ENCODE assay signal across 17 cellular contexts in genomic region chr17:10196936-10197335, GRCh38. TPM values are rescaled to one million over a fixed set of nuclear protein-coding genes. Genes with fewer than 3 reads are reported as not detected.
DNase-seq lines count a peak whose midpoint lies in the region; FAIRE-seq and TF ChIP-seq lines count a peak whose summit lies in the region.
"Had no signal": no experiment of that assay in that cellular context is flagged by ENCODE, and none has a peak within 500 bp of the region (broad histone marks: within the 10 kb centered on the region; RNA-seq: fewer than 3 reads in every experiment).

No MANE protein-coding gene starts in this region.

- no peak overlapping the region for H3K27ac Mint-ChIP-seq in MCF 10A (ENCODE audit: low read depth, unreplicated experiment)
- peak overlapping the region in 1 of 3 experiments; percentile 43 for H3K27ac Mint-ChIP-seq in nephron
- H3K27ac Mint-ChIP-seq: activated T-helper 1 cell treated with anti-CD3 and anti-CD28 coated beads, Interleukin-12 subunit alpha, Interleukin-12 subunit beta, Interleukin-2, Interleukin-4 antibody, amounts not matched to agents 30 ng/mL and 10 ng/mL and 1 ng/mL, durations not matched to agents 14 hours and 24 hours and 36 hours had no signal

- H2BK20ac ChIP-seq in H1 (ENCODE audit: low read length) = no peak overlapping the region

- TF ChIP-seq EP300 in H1 (IDR thresholded peaks at IDR 0.05; ENCODE audit: borderline replicate concordance in 1 of 2, low read depth in 2 of 2, low read length in 2 of 2) (no peak), transverse colon (IDR thresholded peaks at IDR 0.05; ENCODE audit: low read depth) (no peak)

- peaks cover 9% of the 10 kb centered on the region; the same call in 1 of the 2 replicates for H3K23me2 ChIP-seq in H1 (ENCODE audit: low read depth, low read length)

- H3K9ac ChIP-seq in H1 (replicated peaks in 1 of 4; ENCODE audit: extremely low read depth in 1 of 4, low read depth in 3 of 4, low read length in 3 of 4) = no peak overlapping the region

- no peak overlapping the region for H3K56ac ChIP-seq in H1 (replicated peaks; ENCODE audit: insufficient read length, low read depth, low read length)

- no peak overlapping the region for H2BK12ac ChIP-seq in H1 (ENCODE audit: low read depth, low read length)

- H4K5ac ChIP-seq in H1 (ENCODE audit: insufficient read length, low read depth, low read length) = no peak overlapping the region

- no peaks in the 10 kb centered on the region for H3K27me3 ChIP-seq in breast epithelium
- H3K27me3 ChIP-seq in H1 (replicated peaks in 1 of 4; ENCODE audit: control insufficient read depth in 3 of 4, extremely low read depth in 1 of 4, insufficient read depth in 3 of 4, low read length in 3 of 4) = peaks cover 2 to 25% (median 24%) of the 10 kb centered on the region in 4 experiments
- H3K27me3 ChIP-seq in transverse colon = peaks cover 34% of the 10 kb centered on the region
- H3K27me3 ChIP-seq in MG63 = peaks cover 11% of the 10 kb centered on the region; the same call in 1 of the 2 replicates

- peaks cover 15 to 21% of the 10 kb centered on the region in 2 donors for H3K9me3 ChIP-seq in breast epithelium
- peaks cover 6 to 11% of the 10 kb centered on the region in 2 experiments; a peak in 2 of 4 replicates for H3K9me3 ChIP-seq in H1 (ENCODE audit: insufficient read depth in 2 of 2, low read depth in 1 of 2, low read length in 1 of 2)
- H3K9me3 ChIP-seq in transverse colon = peaks cover 7 to 12% of the 10 kb centered on the region in 2 donors
- peaks cover 5% of the 10 kb centered on the region; the same call in 1 of the 2 replicates for H3K9me3 ChIP-seq in MG63

- intact Hi-C loops in breast epithelium (cut with DNase I; ENCODE audit: low total_unique reads) (no loop called here), MCF 10A (cut with micrococcal nuclease) (no loop called here), transverse colon (cut with DNase I; ENCODE audit: low total_unique reads) (no loop called here)

- no peak for FAIRE-seq in H1 (lab: Jason Lieb, UNC)
- FAIRE-seq: D721Med had no signal

- no peak overlapping the region for H3K23ac ChIP-seq in H1 (ENCODE audit: insufficient read length)

- no TSS peak for BruUV-seq in MCF 10A (replicated peaks; lab: Mats Ljungman, UMichigan)

- peak overlapping the region; percentile 72 to 99; a peak in 1 of 4 replicates for H3K4me2 ChIP-seq in H1 (ENCODE audit: insufficient read depth in 1 of 2, low read depth in 2 of 2, low read length in 2 of 2)

- peaks cover 2% of the 10 kb centered on the region in 2 experiments for H4K20me1 ChIP-seq in H1 (replicated peaks in 1 of 2; ENCODE audit: control insufficient read depth in 1 of 2, insufficient read depth in 2 of 2, low read length in 2 of 2)

- no peak overlapping the region for H2BK5ac ChIP-seq in H1 (ENCODE audit: low read depth, low read length)

- H3K9me3 Mint-ChIP-seq in MCF 10A (ENCODE audit: unreplicated experiment) = peaks cover 17% of the 10 kb centered on the region
- peaks cover 34% of the 10 kb centered on the region for H3K9me3 Mint-ChIP-seq in nephron

- H3K4me3 ChIP-seq in breast epithelium = peak overlapping the region; percentile 70 to 85 (median 81)
- H3K4me3 ChIP-seq in H1 (ENCODE audit: extremely low read depth in 1 of 4, insufficient read depth in 2 of 4, low read depth in 3 of 4, low read length in 4 of 4) = peak overlapping the region in 1 of 4 experiments; percentile 91; a peak in 1 of 8 replicates
- H3K4me3 ChIP-seq in transverse colon = peak overlapping the region in 3 of 4 donors; percentile 47 to 52 (median 50)
- H3K4me3 ChIP-seq in MG63 = no peak overlapping the region

- H3K4me1 Mint-ChIP-seq in MCF 10A (ENCODE audit: insufficient read depth, unreplicated experiment) (peaks cover 5% of the 10 kb centered on the region), nephron (peaks cover 11% of the 10 kb centered on the region)

- no peak for TF ChIP-seq RAD21 in H1 (IDR thresholded peaks at IDR 0.05 in 1 of 2, conservative IDR thresholded peaks at IDR 0.05 in 1 of 2; ENCODE audit: low read depth in 2 of 2, low read length in 2 of 2)

- H3K36me3 Mint-ChIP-seq in MCF 10A (ENCODE audit: insufficient read depth, unreplicated experiment) (no peaks in the 10 kb centered on the region), nephron (ENCODE audit: low read depth) (peaks cover 7% of the 10 kb centered on the region)

- DNase-seq in breast epithelium (ENCODE audit: low spot score in 2 of 2) = no peak
- no peak for DNase-seq in MCF 10A (ENCODE audit: unreplicated experiment)
- DNase-seq in H1 (ENCODE audit: low read depth in 1 of 2, low spot score in 2 of 2) = no peak
- no peak for DNase-seq in transverse colon
- DNase-seq in inferior parietal cortex (ENCODE audit: extremely low spot score) = no peak
- no peak for DNase-seq in MG63
- DNase-seq in NCI-H226 = no peak
- DNase-seq: 8988T; NCI-H1417; NCI-H524 treated with DMSO at 0.1 percent for 48 hours; SHP77; stimulated activated naive CD4-positive, alpha-beta T cell treated with Interleukin-2 at 50 U/mL for 16 hours had no signal

- no peaks in the 10 kb centered on the region for H3K79me2 ChIP-seq in H1 (ENCODE audit: control insufficient read depth in 1 of 2, insufficient read depth in 2 of 2, low read length in 2 of 2)

- no peak overlapping the region for H2AFZ ChIP-seq in H1 (ENCODE audit: low read length)

- H3K14ac ChIP-seq in H1 (ENCODE audit: insufficient read length) = no peak overlapping the region

- no peak overlapping the region for H2AK5ac ChIP-seq in H1 (ENCODE audit: low read depth, low read length)

- WGBS in H1 (ENCODE audit: extremely low coverage in 1 of 2, insufficient coverage in 1 of 2, insufficient read length in 1 of 2, insufficient replicate concordance in 2 of 2, low coverage in 1 of 2, low lambda C conversion rate in 2 of 2, missing lambda C conversion rate in 1 of 2), 2 experiments = 85% methylated on average over 4 of the region's 4 CpGs; no CpG with 5 or more reads in 1 of the 2 experiments
- 66 to 74% methylated on average over 4 of the region's 4 CpGs for WGBS in transverse colon (ENCODE audit: low coverage in 1 of 2), 2 donors

- no peak overlapping the region for H3K4me3 Mint-ChIP-seq in MCF 10A (ENCODE audit: unreplicated experiment)
- H3K4me3 Mint-ChIP-seq in nephron = peak overlapping the region; percentile 60 to 78 (median 75)
- H3K4me3 Mint-ChIP-seq: activated T-helper 1 cell treated with anti-CD3 and anti-CD28 coated beads, Interleukin-12 subunit alpha, Interleukin-12 subunit beta, Interleukin-2, Interleukin-4 antibody, amounts not matched to agents 30 ng/mL and 10 ng/mL and 1 ng/mL, durations not matched to agents 14 hours and 24 hours and 36 hours had no signal

- H2BK15ac ChIP-seq in H1 (ENCODE audit: low read length) = no peak overlapping the region

- H3K4me1 ChIP-seq in breast epithelium (peaks cover 0 to 4% of the 10 kb centered on the region in 2 donors), H1 (replicated peaks in 1 of 4; ENCODE audit: control insufficient read depth in 3 of 4, insufficient read depth in 4 of 4, low read length in 3 of 4) (peaks cover 0 to 6% (median 0%) of the 10 kb centered on the region in 4 experiments; a peak in 2 of 7 replicates), transverse colon (peaks cover 0 to 6% (median 2%) of the 10 kb centered on the region in 4 donors)

- TF ChIP-seq CTCF in breast epithelium (IDR thresholded peaks at IDR 0.05) (no peak), MCF 10A (IDR thresholded peaks at IDR 0.05; ENCODE audit: unreplicated experiment) (no peak), H1 (IDR thresholded peaks at IDR 0.05; ENCODE audit: control extremely low read depth in 1 of 3, insufficient read depth in 1 of 3, low read depth in 1 of 3, low read length in 3 of 3) (no peak), nephron (IDR thresholded peaks at IDR 0.05; ENCODE audit: unreplicated experiment in 3 of 3) (no peak), transverse colon (IDR thresholded peaks at IDR 0.05) (no peak)

- in situ Hi-C loops in transverse colon (cut with MboI; ENCODE audit: low pct_ligation_motif_present in 1 of 4, low pct_unique_long_range_greater_than_20kb in 1 of 4, low sequenced_read_pairs in 3 of 4) = no loop called here

- H4K8ac ChIP-seq in H1 (ENCODE audit: extremely low read depth, insufficient read depth, low read length) = no peak overlapping the region

- TF ChIP-seq POLR2A in breast epithelium (IDR thresholded peaks at IDR 0.05) (no peak), H1 (IDR thresholded peaks at IDR 0.05; ENCODE audit: control extremely low read depth in 1 of 2, low read depth in 2 of 2, low read length in 2 of 2) (no peak), transverse colon (IDR thresholded peaks at IDR 0.05) (no peak)

- POLR2A ChIA-PET in MCF 10A (lab: Yijun Ruan, JAX) = no interaction called here
- POLR2A ChIA-PET in H1 (lab: Charles Lee; ENCODE audit: partially characterized antibody) = no interaction called here

- no peaks in the 10 kb centered on the region for H3K36me3 ChIP-seq in breast epithelium
- H3K36me3 ChIP-seq in H1 (ENCODE audit: control insufficient read depth in 2 of 4, insufficient read depth in 4 of 4, low read length in 3 of 4) = 0 out of 8 replicates have a peak, but pooled peaks cover 0 to 7% (median 0%) of the 10 kb centered on the region in 4 experiments
- no peaks in the 10 kb centered on the region for H3K36me3 ChIP-seq in transverse colon
- H3K36me3 ChIP-seq in MG63 = no peaks in the 10 kb centered on the region

- H3K27me3 Mint-ChIP-seq in MCF 10A (ENCODE audit: insufficient read depth, unreplicated experiment) (no peaks in the 10 kb centered on the region), nephron (ENCODE audit: low read depth) (peaks cover 50% of the 10 kb centered on the region)

- peaks cover 3% of the 10 kb centered on the region; the same call in 1 of the 2 replicates for H3K79me1 ChIP-seq in H1 (ENCODE audit: low read depth, low read length)

- no peak overlapping the region for H4K91ac ChIP-seq in H1 (replicated peaks; ENCODE audit: insufficient read length, low read length)

- H2BK120ac ChIP-seq in H1 (replicated peaks; ENCODE audit: low read depth, low read length) = no peak overlapping the region

- H3K18ac ChIP-seq in H1 (ENCODE audit: extremely low read depth, low read length) = no peak overlapping the region

- peak overlapping the region in 1 of 2 donors; percentile 77 for H3K27ac ChIP-seq in breast epithelium
- H3K27ac ChIP-seq in H1 (ENCODE audit: low read depth, low read length) = no peak overlapping the region
- peak overlapping the region; percentile 40 to 68 (median 60) for H3K27ac ChIP-seq in transverse colon
- H3K27ac ChIP-seq: epithelial cell of prostate, VCaP had no signal

- CTCF ChIA-PET in MCF 10A (lab: Yijun Ruan, JAX) (no interaction called here), H1 (lab: Charles Lee; ENCODE audit: partially characterized antibody) (interaction anchor here (1.1 to 2.3 kb wide), 4 partner anchors 11 to 215 kb away, joined by 3 to 9 read pairs (median 4); no protein-coding TSS in a partner anchor)

- H3K4ac ChIP-seq in H1 (replicated peaks; ENCODE audit: insufficient read length, low read depth, low read length) = no peak overlapping the region

RNA-seq across cellular contexts. Expression of gene GAS7, which starts 1.5 kb away (rescaled TPM):
- total RNA-seq in breast epithelium (10 to 100 TPM; 21.8 to 62.2 (median 33.4) TPM), MCF 10A (2022) (0.22 TPM in 1 of 2 replicates, not detected in the other), transverse colon (10 to 100 TPM in 3 of 4 donors, 1 to 10 TPM in 1; 9.2 to 59.1 (median 15.2) TPM)
- 12.2 and 14.5 TPM in 2 replicates for total RNA-seq in H1 (2021; fragmentation: NEBNext Ultra II Directional; extraction: Animal tissue kit (Norgen Biotek cat#: 25700))
- 5.0 and 6.3 TPM in 2 replicates for polyA plus RNA-seq in H1 (2011; rRNA removed)
- polyA plus RNA-seq in H1 (2011; cell fraction: cytosol; rRNA removed) = 5.6 TPM
- 6.4 TPM for polyA plus RNA-seq in H1 (2011; cell fraction: nucleus; rRNA removed)
- polyA plus RNA-seq in H1 (2012, experiment 1 of 2) = 5.9 to 7.9 TPM (median 6.2 TPM) in 4 replicates
- polyA plus RNA-seq in H1 (2012, experiment 2 of 2) = 2.8 TPM
- 3.9 TPM for polyA plus RNA-seq in H1 (2013, experiment 1 of 2)
- 4.2 TPM for polyA plus RNA-seq in H1 (2013, experiment 2 of 2)
- 8.6 and 11.3 TPM in 2 replicates for polyA minus RNA-seq in H1 (2011; rRNA and poly(A)+ RNA removed)
- 9.1 TPM for polyA minus RNA-seq in H1 (2011; cell fraction: cytosol; rRNA and poly(A)+ RNA removed)
- polyA minus RNA-seq in H1 (2011; cell fraction: nucleus; rRNA and poly(A)+ RNA removed) = 7.1 TPM
- total RNA-seq in MG63 (2014; rRNA removed; shearing (Covaris generic); ENCODE audit: low replicate concordance) = 0.91 and 8.7 TPM in 2 replicates
